Comparison of ENCODE assay signal across 19 cellular contexts in genomic region chr11:122168218-122168617, GRCh38. TPM values are rescaled to one million over a fixed set of nuclear protein-coding genes. Genes with fewer than 3 reads are reported as not detected.
"Had no signal": no experiment of that assay in that cellular context is flagged by ENCODE, and none has a peak within 500 bp of the region (broad histone marks: within the 10 kb centered on the region; RNA-seq: fewer than 3 reads in every experiment).

No MANE protein-coding gene starts in this region.

- H3K9ac ChIP-seq: neural progenitor cell had no signal

- H2AFZ ChIP-seq: neural progenitor cell had no signal

- H3K9me3 ChIP-seq: adrenal gland, gastroesophageal sphincter, heart right ventricle, ovary, right lobe of liver, spleen, thyroid gland had no signal

- ATAC-seq: gastroesophageal sphincter; heart right ventricle; naive thymus-derived CD4-positive, alpha-beta T cell; right lobe of liver; stimulated activated naive B cell treated with anti-CD40 and anti-IgM and Interleukin-4, amounts not matched to agents 10 μg/mL and 1 μg/mL and 100 μg/mL, for 72 hours had no signal

- DNase-seq: activated CD4-positive, alpha-beta T cell treated with anti-CD3 and anti-CD28 coated beads for 1 hour; activated CD4-positive, alpha-beta T cell treated with anti-CD3 and anti-CD28 coated beads, Interleukin-2, amount 50 U/mL, for 4 hours; activated gamma-delta T cell; adrenal gland; dorsolateral prefrontal cortex; heart right ventricle; mesendoderm; naive thymus-derived CD4-positive, alpha-beta T cell; ovary; right lobe of liver; spleen; stimulated activated naive B cell treated with anti-CD40 and anti-IgM and Interleukin-4, amounts not matched to agents 10 μg/mL and 1 μg/mL and 100 μg/mL, for 72 hours; T-helper 2 cell; thyroid gland; WERI-Rb-1 had no signal

- H3K4me3 Mint-ChIP-seq: activated naive CD4-positive, alpha-beta T cell treated with anti-CD3 and anti-CD28 coated beads, Interleukin-2, amount 50 U/mL, for 24 hours; naive thymus-derived CD4-positive, alpha-beta T cell; neural progenitor cell; stimulated activated naive B cell treated with anti-CD40 and anti-IgM and Interleukin-4, amounts not matched to agents 10 μg/mL and 1 μg/mL and 100 μg/mL, for 72 hours had no signal

- H3K4me1 Mint-ChIP-seq: activated naive CD4-positive, alpha-beta T cell treated with anti-CD3 and anti-CD28 coated beads, Interleukin-2, amount 50 U/mL, for 24 hours; naive thymus-derived CD4-positive, alpha-beta T cell; stimulated activated naive B cell treated with anti-CD40 and anti-IgM and Interleukin-4, amounts not matched to agents 10 μg/mL and 1 μg/mL and 100 μg/mL, for 72 hours had no signal

- H3K27me3 ChIP-seq: adrenal gland, dorsolateral prefrontal cortex, gastroesophageal sphincter, heart right ventricle, neural progenitor cell, ovary, right lobe of liver, spleen, thyroid gland had no signal

- H3K27ac ChIP-seq: adrenal gland, gastroesophageal sphincter, heart right ventricle, neural progenitor cell, ovary, right lobe of liver, spleen, thyroid gland, WERI-Rb-1 had no signal

- H3K27ac Mint-ChIP-seq: activated naive CD4-positive, alpha-beta T cell treated with anti-CD3 and anti-CD28 coated beads, Interleukin-2, amount 50 U/mL, for 24 hours; naive thymus-derived CD4-positive, alpha-beta T cell; neural progenitor cell; stimulated activated naive B cell treated with anti-CD40 and anti-IgM and Interleukin-4, amounts not matched to agents 10 μg/mL and 1 μg/mL and 100 μg/mL, for 72 hours had no signal

- H3K9me3 Mint-ChIP-seq: neural progenitor cell; stimulated activated naive B cell treated with anti-CD40 and anti-IgM and Interleukin-4, amounts not matched to agents 10 μg/mL and 1 μg/mL and 100 μg/mL, for 72 hours had no signal

- H3K4me1 ChIP-seq: adrenal gland, right lobe of liver, spleen had no signal

- H3K4me2 ChIP-seq: neural progenitor cell had no signal

- H3K36me3 Mint-ChIP-seq: activated naive CD4-positive, alpha-beta T cell treated with anti-CD3 and anti-CD28 coated beads, Interleukin-2, amount 50 U/mL, for 24 hours; naive thymus-derived CD4-positive, alpha-beta T cell; stimulated activated naive B cell treated with anti-CD40 and anti-IgM and Interleukin-4, amounts not matched to agents 10 μg/mL and 1 μg/mL and 100 μg/mL, for 72 hours had no signal

- H3K4me3 ChIP-seq: adrenal gland, dorsolateral prefrontal cortex, gastroesophageal sphincter, heart right ventricle, neural progenitor cell, ovary, right lobe of liver, spleen, thyroid gland had no signal

- H3K36me3 ChIP-seq: adrenal gland, gastroesophageal sphincter, heart right ventricle, neural progenitor cell, ovary, right lobe of liver, spleen, thyroid gland, WERI-Rb-1 had no signal

RNA-seq across cellular contexts. Expression of gene BLID, which starts 52.2 kb away (rescaled TPM):
- total RNA-seq: naive thymus-derived CD4-positive, alpha-beta T cell had no signal
- polyA plus RNA-seq: adrenal gland; heart right ventricle; naive thymus-derived CD4-positive, alpha-beta T cell; spleen; urinary bladder had no signal
